Comparison of ENCODE assay signal across 1 cellular context in the genomic region with DNA sequence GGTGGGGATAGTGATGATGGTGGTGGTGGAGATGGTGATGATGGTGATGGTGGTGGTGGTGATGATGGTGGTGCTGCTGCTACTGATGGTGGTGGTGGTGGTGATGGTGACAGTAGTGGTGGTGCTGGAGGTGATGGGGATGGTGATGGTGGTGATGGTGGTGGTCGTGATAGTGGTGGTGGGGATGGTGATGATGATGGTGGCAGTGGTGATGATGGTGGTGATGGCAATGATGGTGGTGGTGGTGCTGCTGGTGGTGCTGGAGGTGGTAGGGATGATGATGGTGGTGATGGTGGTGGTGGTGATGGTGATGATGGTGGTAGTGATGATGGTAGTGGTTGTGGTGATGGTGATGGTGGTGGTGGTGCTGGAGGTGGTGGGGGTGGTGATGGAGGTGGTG.
TF ChIP-seq lines count a peak whose summit lies in the region.

No MANE protein-coding gene starts in this region.

TF ChIP-seq in HepG2, 621 proteins besides CTCF, POLR2A, EP300 and RAD21:
- TF ChIP-seq IKZF1 (IDR thresholded peaks at IDR 0.05): peak; percentile 13; the same call in 1 of the 2 replicates
- TF ChIP-seq FOXM1 (CRISPR knock-in tag; IDR thresholded peaks at IDR 0.05): no peak
- no peak for TF ChIP-seq ZNF577 (CRISPR knock-in tag; IDR thresholded peaks at IDR 0.05; ENCODE audit: borderline replicate concordance, low read depth)
- 0 out of 2 replicates have a peak, but pooled peaks have one; percentile 52 for TF ChIP-seq NONO (IDR thresholded peaks at IDR 0.05)
- TF ChIP-seq NONO (CRISPR knock-in tag; conservative IDR thresholded peaks at IDR 0.05): no peak
- TF ChIP-seq, protein P1, sequence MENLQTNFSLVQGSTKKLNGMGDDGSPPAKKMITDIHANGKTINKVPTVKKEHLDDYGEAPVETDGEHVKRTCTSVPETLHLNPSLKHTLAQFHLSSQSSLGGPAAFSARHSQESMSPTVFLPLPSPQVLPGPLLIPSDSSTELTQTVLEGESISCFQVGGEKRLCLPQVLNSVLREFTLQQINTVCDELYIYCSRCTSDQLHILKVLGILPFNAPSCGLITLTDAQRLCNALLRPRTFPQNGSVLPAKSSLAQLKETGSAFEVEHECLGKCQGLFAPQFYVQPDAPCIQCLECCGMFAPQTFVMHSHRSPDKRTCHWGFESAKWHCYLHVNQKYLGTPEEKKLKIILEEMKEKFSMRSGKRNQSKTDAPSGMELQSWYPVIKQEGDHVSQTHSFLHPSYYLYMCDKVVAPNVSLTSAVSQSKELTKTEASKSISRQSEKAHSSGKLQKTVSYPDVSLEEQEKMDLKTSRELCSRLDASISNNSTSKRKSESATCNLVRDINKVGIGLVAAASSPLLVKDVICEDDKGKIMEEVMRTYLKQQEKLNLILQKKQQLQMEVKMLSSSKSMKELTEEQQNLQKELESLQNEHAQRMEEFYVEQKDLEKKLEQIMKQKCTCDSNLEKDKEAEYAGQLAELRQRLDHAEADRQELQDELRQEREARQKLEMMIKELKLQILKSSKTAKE (CRISPR knock-in tag; IDR thresholded peaks at IDR 0.05; ENCODE audit: borderline replicate concordance): no peak
- TF ChIP-seq SOX6 (IDR thresholded peaks at IDR 0.05): no peak
- TF ChIP-seq SOX6 (CRISPR knock-in tag; IDR thresholded peaks at IDR 0.05): no peak
- no peak for TF ChIP-seq LCORL (IDR thresholded peaks at IDR 0.05)
- no peak for TF ChIP-seq LCORL (CRISPR knock-in tag; IDR thresholded peaks at IDR 0.05)
- TF ChIP-seq CREB1 (IDR thresholded peaks at IDR 0.05): peak; percentile 77
- no peak for TF ChIP-seq CREB1 (CRISPR knock-in tag; IDR thresholded peaks at IDR 0.05)
TF ChIP-seq in HepG2: peak in this region for 3.
